In the genomic region with DNA sequence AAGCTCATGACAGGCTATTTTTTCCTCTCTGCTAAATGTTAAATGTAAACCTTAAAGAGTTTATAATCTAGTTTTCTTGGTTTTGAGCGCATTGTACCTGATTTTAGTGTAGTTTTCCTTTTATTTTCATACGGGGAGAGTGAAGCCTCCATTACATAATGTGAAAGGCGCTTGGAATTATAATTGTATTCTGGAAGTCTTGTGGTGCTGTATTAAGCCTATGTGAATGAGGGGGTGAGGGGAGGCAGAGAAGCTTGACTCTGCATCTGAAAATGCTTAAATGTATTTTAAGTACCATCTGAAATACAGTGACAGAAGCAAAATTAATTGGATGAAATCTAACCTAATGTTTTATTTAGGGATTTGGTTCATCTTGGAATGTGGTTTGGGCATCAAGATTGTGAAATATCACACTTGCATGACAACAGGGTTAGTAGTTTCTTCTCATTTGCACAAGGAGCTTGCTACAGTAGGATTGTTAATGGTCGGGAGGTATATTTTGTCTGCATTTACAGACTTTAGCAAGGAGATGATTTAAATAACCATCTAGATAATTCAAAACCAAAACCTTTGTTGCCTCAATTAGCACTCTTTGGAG, we compare ENCODE assay signal across 1 cellular context.
TF ChIP-seq lines count a peak whose summit lies in the region.

No MANE protein-coding gene starts in this region.

TF ChIP-seq in IMR-90, 13 proteins besides CTCF, POLR2A, EP300 and RAD21:
- TF ChIP-seq MXI1 (IDR thresholded peaks at IDR 0.05; ENCODE audit: borderline replicate concordance, low read depth, low read length) = no peak
- peak; percentile 77 for TF ChIP-seq CEBPB (IDR thresholded peaks at IDR 0.05; ENCODE audit: low read depth, low read length)
TF ChIP-seq in IMR-90: peak in this region for 1.
